Comparison of ENCODE assay signal across 1 cellular context in the genomic region with DNA sequence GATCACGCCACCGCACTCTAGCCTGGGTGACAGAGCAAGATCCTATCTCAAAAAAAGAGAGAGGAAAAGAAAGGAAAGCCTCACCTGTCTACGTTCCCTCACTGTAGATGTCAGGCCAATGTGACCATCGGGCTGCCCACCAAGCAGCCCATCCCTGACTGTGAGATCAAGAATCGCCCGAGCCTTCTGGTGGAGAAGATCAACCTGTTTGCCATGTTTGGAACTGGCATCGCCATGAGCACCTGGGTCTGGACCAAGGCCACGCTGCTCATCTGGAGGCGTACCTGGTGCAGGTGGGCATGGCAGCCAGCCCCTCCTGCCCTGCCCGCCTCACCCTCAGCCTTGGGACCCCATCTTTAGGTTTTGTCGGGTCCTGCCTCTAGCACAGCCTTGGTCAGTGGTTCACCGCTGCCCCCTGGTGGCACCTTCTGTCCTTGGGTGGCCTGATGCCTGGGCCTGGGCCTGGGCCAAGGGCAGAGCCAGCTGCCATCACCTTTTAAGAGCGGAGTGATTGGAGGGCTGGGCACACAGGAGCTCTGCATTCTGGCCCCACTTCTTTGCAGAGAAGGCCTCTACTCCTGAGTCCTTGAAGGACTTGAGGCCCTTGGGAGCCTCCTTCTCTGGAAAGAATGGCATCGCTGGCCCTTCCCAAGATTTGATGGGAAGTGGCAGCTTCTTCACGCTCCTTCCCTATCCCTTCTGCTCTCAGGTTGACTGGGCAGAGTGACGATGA.
A peak's percentile ranks its signal among the peaks of the same experiment; 100 is the strongest.
TF ChIP-seq lines count a peak whose summit lies in the region.

No MANE protein-coding gene starts in this region.

TF ChIP-seq in HepG2, 621 proteins besides CTCF, POLR2A, EP300 and RAD21 (continued from another document):
- TF ChIP-seq, protein P1, sequence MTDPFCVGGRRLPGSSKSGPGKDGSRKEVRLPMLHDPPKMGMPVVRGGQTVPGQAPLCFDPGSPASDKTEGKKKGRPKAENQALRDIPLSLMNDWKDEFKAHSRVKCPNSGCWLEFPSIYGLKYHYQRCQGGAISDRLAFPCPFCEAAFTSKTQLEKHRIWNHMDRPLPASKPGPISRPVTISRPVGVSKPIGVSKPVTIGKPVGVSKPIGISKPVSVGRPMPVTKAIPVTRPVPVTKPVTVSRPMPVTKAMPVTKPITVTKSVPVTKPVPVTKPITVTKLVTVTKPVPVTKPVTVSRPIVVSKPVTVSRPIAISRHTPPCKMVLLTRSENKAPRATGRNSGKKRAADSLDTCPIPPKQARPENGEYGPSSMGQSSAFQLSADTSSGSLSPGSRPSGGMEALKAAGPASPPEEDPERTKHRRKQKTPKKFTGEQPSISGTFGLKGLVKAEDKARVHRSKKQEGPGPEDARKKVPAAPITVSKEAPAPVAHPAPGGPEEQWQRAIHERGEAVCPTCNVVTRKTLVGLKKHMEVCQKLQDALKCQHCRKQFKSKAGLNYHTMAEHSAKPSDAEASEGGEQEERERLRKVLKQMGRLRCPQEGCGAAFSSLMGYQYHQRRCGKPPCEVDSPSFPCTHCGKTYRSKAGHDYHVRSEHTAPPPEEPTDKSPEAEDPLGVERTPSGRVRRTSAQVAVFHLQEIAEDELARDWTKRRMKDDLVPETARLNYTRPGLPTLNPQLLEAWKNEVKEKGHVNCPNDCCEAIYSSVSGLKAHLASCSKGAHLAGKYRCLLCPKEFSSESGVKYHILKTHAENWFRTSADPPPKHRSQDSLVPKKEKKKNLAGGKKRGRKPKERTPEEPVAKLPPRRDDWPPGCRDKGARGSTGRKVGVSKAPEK (CRISPR knock-in tag; IDR thresholded peaks at IDR 0.05; ENCODE audit: borderline replicate concordance) = no peak
- TF ChIP-seq, protein P2, sequence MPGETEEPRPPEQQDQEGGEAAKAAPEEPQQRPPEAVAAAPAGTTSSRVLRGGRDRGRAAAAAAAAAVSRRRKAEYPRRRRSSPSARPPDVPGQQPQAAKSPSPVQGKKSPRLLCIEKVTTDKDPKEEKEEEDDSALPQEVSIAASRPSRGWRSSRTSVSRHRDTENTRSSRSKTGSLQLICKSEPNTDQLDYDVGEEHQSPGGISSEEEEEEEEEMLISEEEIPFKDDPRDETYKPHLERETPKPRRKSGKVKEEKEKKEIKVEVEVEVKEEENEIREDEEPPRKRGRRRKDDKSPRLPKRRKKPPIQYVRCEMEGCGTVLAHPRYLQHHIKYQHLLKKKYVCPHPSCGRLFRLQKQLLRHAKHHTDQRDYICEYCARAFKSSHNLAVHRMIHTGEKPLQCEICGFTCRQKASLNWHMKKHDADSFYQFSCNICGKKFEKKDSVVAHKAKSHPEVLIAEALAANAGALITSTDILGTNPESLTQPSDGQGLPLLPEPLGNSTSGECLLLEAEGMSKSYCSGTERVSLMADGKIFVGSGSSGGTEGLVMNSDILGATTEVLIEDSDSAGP (CRISPR knock-in tag; IDR thresholded peaks at IDR 0.05; ENCODE audit: borderline replicate concordance) = peak; percentile 40; the same call in 1 of the 2 replicates
- TF ChIP-seq KLF16 (CRISPR knock-in tag; IDR thresholded peaks at IDR 0.05) = no peak
- no peak for TF ChIP-seq KAT7 (CRISPR knock-in tag; IDR thresholded peaks at IDR 0.05; ENCODE audit: borderline replicate concordance)
- no peak for TF ChIP-seq NFE2L2 (IDR thresholded peaks at IDR 0.05; ENCODE audit: low read length)
- TF ChIP-seq, protein P3, sequence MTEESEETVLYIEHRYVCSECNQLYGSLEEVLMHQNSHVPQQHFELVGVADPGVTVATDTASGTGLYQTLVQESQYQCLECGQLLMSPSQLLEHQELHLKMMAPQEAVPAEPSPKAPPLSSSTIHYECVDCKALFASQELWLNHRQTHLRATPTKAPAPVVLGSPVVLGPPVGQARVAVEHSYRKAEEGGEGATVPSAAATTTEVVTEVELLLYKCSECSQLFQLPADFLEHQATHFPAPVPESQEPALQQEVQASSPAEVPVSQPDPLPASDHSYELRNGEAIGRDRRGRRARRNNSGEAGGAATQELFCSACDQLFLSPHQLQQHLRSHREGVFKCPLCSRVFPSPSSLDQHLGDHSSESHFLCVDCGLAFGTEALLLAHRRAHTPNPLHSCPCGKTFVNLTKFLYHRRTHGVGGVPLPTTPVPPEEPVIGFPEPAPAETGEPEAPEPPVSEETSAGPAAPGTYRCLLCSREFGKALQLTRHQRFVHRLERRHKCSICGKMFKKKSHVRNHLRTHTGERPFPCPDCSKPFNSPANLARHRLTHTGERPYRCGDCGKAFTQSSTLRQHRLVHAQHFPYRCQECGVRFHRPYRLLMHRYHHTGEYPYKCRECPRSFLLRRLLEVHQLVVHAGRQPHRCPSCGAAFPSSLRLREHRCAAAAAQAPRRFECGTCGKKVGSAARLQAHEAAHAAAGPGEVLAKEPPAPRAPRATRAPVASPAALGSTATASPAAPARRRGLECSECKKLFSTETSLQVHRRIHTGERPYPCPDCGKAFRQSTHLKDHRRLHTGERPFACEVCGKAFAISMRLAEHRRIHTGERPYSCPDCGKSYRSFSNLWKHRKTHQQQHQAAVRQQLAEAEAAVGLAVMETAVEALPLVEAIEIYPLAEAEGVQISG (CRISPR knock-in tag; IDR thresholded peaks at IDR 0.05) = 0 out of 2 replicates have a peak, but pooled peaks have one; percentile 24
- no peak for TF ChIP-seq RELA (CRISPR knock-in tag; IDR thresholded peaks at IDR 0.05)
- TF ChIP-seq ONECUT2 (CRISPR knock-in tag; IDR thresholded peaks at IDR 0.05) = no peak
- TF ChIP-seq PHB2 (IDR thresholded peaks at IDR 0.05; ENCODE audit: partially characterized antibody) = no peak
- TF ChIP-seq ZNF547 (CRISPR knock-in tag; IDR thresholded peaks at IDR 0.05) = no peak
- no peak for TF ChIP-seq PTBP1 (IDR thresholded peaks at IDR 0.05; ENCODE audit: low read depth, low read length, poor library complexity, severe bottlenecking)
- 0 out of 2 replicates have a peak, but pooled peaks have one; percentile 61 for TF ChIP-seq BORCS8-MEF2B (CRISPR knock-in tag; IDR thresholded peaks at IDR 0.05)
